ENCODE assay signal across 8 cellular contexts in genomic region chr5:57179262-57179960, GRCh38. TPM values are rescaled to one million over a fixed set of nuclear protein-coding genes. Genes with fewer than 3 reads are reported as not detected.
DNase-seq lines count a peak whose midpoint lies in the region; ATAC-seq and TF ChIP-seq lines count a peak whose summit lies in the region.

No MANE protein-coding gene starts in this region.

- H3K9me2 ChIP-seq in neural cell (ENCODE audit: insufficient read depth, low read length) = no peaks in the 10 kb centered on the region

- peaks cover 35 to 67% (median 49%) of the 10 kb centered on the region in 10 experiments for H3K4me1 ChIP-seq in BLaER1 treated with 17β-estradiol and CSF1 and Interleukin-3, amounts not matched to agents 10 nM and 100 nM
- H3K4me1 ChIP-seq in OCI-LY3 (ENCODE audit: low read length) (peaks cover 39% of the 10 kb centered on the region), endodermal cell (ENCODE audit: control insufficient read depth, insufficient read depth, low read length) (no peaks in the 10 kb centered on the region)

- H3K4me3 Mint-ChIP-seq in endodermal cell = peak overlapping the region; percentile 99

- no peaks in the 10 kb centered on the region for H3K27me3 Mint-ChIP-seq in endodermal cell (ENCODE audit: insufficient read depth)

- H3K9ac ChIP-seq in BLaER1 treated with 17β-estradiol and CSF1 and Interleukin-3, amounts not matched to agents 10 nM and 100 nM = peak overlapping the region; percentile 98 to 100 (median 100)
- peak overlapping the region; percentile 13 for H3K9ac ChIP-seq in OCI-LY3 (ENCODE audit: low read length)
- no peak overlapping the region for H3K9ac ChIP-seq in endodermal cell (ENCODE audit: extremely low read depth, low read length, poor library complexity, severe bottlenecking)
- no peak overlapping the region for H3K9ac ChIP-seq in neural cell (ENCODE audit: low read length)

- no peak for TF ChIP-seq EP300 in neural cell (conservative IDR thresholded peaks at IDR 0.05; ENCODE audit: poor library complexity, severe bottlenecking)

- H2AFZ ChIP-seq in OCI-LY3 (ENCODE audit: low read depth, low read length) = no peak overlapping the region
- H2AFZ ChIP-seq in neural cell (ENCODE audit: low read depth, low read length) = no peak overlapping the region

- peak overlapping the region; percentile 87 to 98 (median 95) for H3K4me2 ChIP-seq in BLaER1 treated with 17β-estradiol and CSF1 and Interleukin-3, amounts not matched to agents 10 nM and 100 nM
- H3K4me2 ChIP-seq in OCI-LY3 (ENCODE audit: low read length) (peak overlapping the region; percentile 84), neural cell (ENCODE audit: low read length) (peak overlapping the region; percentile 40)

- H3K79me2 ChIP-seq in OCI-LY3 (ENCODE audit: low read length) = peaks cover 100% of the 10 kb centered on the region
- H3K79me2 ChIP-seq in neural cell (replicated peaks; ENCODE audit: insufficient read depth, low read length) = peaks cover 97% of the 10 kb centered on the region

- H4K20me1 ChIP-seq in BLaER1 treated with 17β-estradiol and CSF1 and Interleukin-3, amounts not matched to agents 10 nM and 100 nM = peaks cover 97 to 100% (median 100%) of the 10 kb centered on the region in 11 experiments
- H4K20me1 ChIP-seq in OCI-LY3 (ENCODE audit: insufficient read depth, low read length) (peaks cover 85% of the 10 kb centered on the region), neural cell (ENCODE audit: insufficient read depth) (peaks cover 30% of the 10 kb centered on the region)

- peak overlapping the region; percentile 16 for H3K27ac Mint-ChIP-seq in endodermal cell

- peaks cover 21 to 83% (median 60%) of the 10 kb centered on the region in 11 experiments for H3K36me3 ChIP-seq in BLaER1 treated with 17β-estradiol and CSF1 and Interleukin-3, amounts not matched to agents 10 nM and 100 nM
- H3K36me3 ChIP-seq in OCI-LY3 (replicated peaks; ENCODE audit: low read depth, low read length) = peaks cover 62% of the 10 kb centered on the region
- H3K36me3 ChIP-seq in endodermal cell (ENCODE audit: control insufficient read depth, insufficient read depth, low read length) = peaks cover 56% of the 10 kb centered on the region
- no peaks in the 10 kb centered on the region for H3K36me3 ChIP-seq in neural cell (ENCODE audit: insufficient read depth, low read length)

- peaks cover 32% of the 10 kb centered on the region for H3K4me1 Mint-ChIP-seq in endodermal cell

- peak overlapping the region; percentile 38 to 100 (median 61); a peak in 21 of 22 replicates for H3K27ac ChIP-seq in BLaER1 treated with 17β-estradiol and CSF1 and Interleukin-3, amounts not matched to agents 10 nM and 100 nM
- no peak overlapping the region for H3K27ac ChIP-seq in OCI-LY3 (ENCODE audit: low read length)
- no peak overlapping the region for H3K27ac ChIP-seq in endodermal cell (ENCODE audit: low read depth, low read length)
- no peak overlapping the region for H3K27ac ChIP-seq in neural cell (ENCODE audit: low read length)

- no peak for ATAC-seq in HG02642 (IDR thresholded peaks at IDR 0.05; ENCODE audit: poor library complexity, unreplicated experiment)

- peak overlapping the region; percentile 80 to 100 (median 92) for H3K4me3 ChIP-seq in BLaER1 treated with 17β-estradiol and CSF1 and Interleukin-3, amounts not matched to agents 10 nM and 100 nM
- H3K4me3 ChIP-seq in OCI-LY3 (ENCODE audit: low read length) (peak overlapping the region; percentile 98), endodermal cell (ENCODE audit: low read length) (peak overlapping the region; percentile 100), neural cell (ENCODE audit: low read length) (peak overlapping the region; percentile 87)

- H3K9me3 Mint-ChIP-seq in endodermal cell = peaks cover 5% of the 10 kb centered on the region

- TF ChIP-seq CTCF in OCI-LY3 (IDR thresholded peaks at IDR 0.05; ENCODE audit: low read depth, low read length) (no peak), endodermal cell (conservative IDR thresholded peaks at IDR 0.05) (no peak), neural cell (IDR thresholded peaks at IDR 0.05; ENCODE audit: poor library complexity, severe bottlenecking) (no peak)

- TF ChIP-seq RAD21 in neural cell (conservative IDR thresholded peaks at IDR 0.05) = no peak

- WGBS in endodermal cell (ENCODE audit: insufficient coverage in 1 of 2, insufficient read length in 1 of 2), 2 experiments = 80 to 83% methylated on average over 9 to 11 of the region's 11 CpGs

- peaks cover 54% of the 10 kb centered on the region for H3K36me3 Mint-ChIP-seq in endodermal cell (ENCODE audit: low read depth)

- H3K27me3 ChIP-seq in BLaER1 treated with 17β-estradiol and CSF1 and Interleukin-3, amounts not matched to agents 10 nM and 100 nM = no peaks in the 10 kb centered on the region
- H3K27me3 ChIP-seq in OCI-LY3 (ENCODE audit: low read depth, low read length) (no peaks in the 10 kb centered on the region), endodermal cell (ENCODE audit: control insufficient read depth, insufficient read depth, low read length, poor library complexity, severe bottlenecking) (no peaks in the 10 kb centered on the region), neural cell (ENCODE audit: insufficient read depth, low read depth, low read length) (no peaks in the 10 kb centered on the region)

- H3F3A ChIP-seq in neural cell (ENCODE audit: insufficient read depth, low read length, poor library complexity, severe bottlenecking) = no peaks in the 10 kb centered on the region

- peaks cover 0 to 7% (median 0%) of the 10 kb centered on the region in 11 experiments; a peak in 3 of 22 replicates for H3K9me3 ChIP-seq in BLaER1 treated with 17β-estradiol and CSF1 and Interleukin-3, amounts not matched to agents 10 nM and 100 nM (replicated peaks in 1 of 11)
- H3K9me3 ChIP-seq in OCI-LY3 (ENCODE audit: insufficient read depth, low read length) = no peaks in the 10 kb centered on the region
- H3K9me3 ChIP-seq in endodermal cell (ENCODE audit: control insufficient read depth, low read length) = peaks cover 5% of the 10 kb centered on the region
- H3K9me3 ChIP-seq in neural cell (ENCODE audit: low read length) = no peaks in the 10 kb centered on the region

- DNase-seq in endodermal cell = no peak
- no peak for DNase-seq in Ammon's horn (ENCODE audit: low spot score)
- no peak for DNase-seq in T1000 (lab: John Stamatoyannopoulos, UW)
- DNase-seq in activated gamma-delta T cell treated with Interleukin-2 at 50 U/mL for 16 hours = no peak

TF ChIP-seq in neural cell, 6 proteins besides CTCF, POLR2A, EP300 and RAD21:
- no peak for TF ChIP-seq POLR2AphosphoS5 (IDR thresholded peaks at IDR 0.05)

RNA-seq across cellular contexts. Expression of gene GPBP1, which starts 5.6 kb away (rescaled TPM):
- total RNA-seq in endodermal cell = 100 to 1,000 TPM; 109 to 124 TPM
- polyA plus RNA-seq in endodermal cell (2013, experiment 1 of 2) = 90.3 TPM
- 95.6 TPM for polyA plus RNA-seq in endodermal cell (2013, experiment 2 of 2)
- 122 and 149 TPM in 2 replicates for polyA plus RNA-seq in neural cell
- polyA minus RNA-seq in neural cell = 188 and 209 TPM in 2 replicates

Comparison
In these comparisons a context has a peak if more than half of its experiments do, and no peak if none do; other contexts are left out.
1. H3K27ac ChIP-seq: peak in BLaER1 treated with 17β-estradiol and CSF1 and Interleukin-3, amounts not matched to agents 10 nM and 100 nM (11 of 11); none in OCI-LY3 (single experiment), endodermal cell (single experiment) and neural cell (single experiment).
2. H3K4me2 ChIP-seq: peak in every context shown above with its lines; median percentile 95 in BLaER1 treated with 17β-estradiol and CSF1 and Interleukin-3, amounts not matched to agents 10 nM and 100 nM; 84 in OCI-LY3; 40 in neural cell.
3. H3K9ac ChIP-seq: peak in BLaER1 treated with 17β-estradiol and CSF1 and Interleukin-3, amounts not matched to agents 10 nM and 100 nM (11 of 11) and OCI-LY3 (single experiment); none in endodermal cell (single experiment) and neural cell (single experiment).
4. Peak in every context shown above with its lines, with median percentiles within 50 percentile points of each other: H3K4me3 ChIP-seq.